23 cellular contexts compared by ENCODE assay signal in genomic region chr4:22695011-22695410, GRCh38. TPM values are rescaled to one million over a fixed set of nuclear protein-coding genes. Genes with fewer than 3 reads are reported as not detected.
DNase-seq lines count a peak whose midpoint lies in the region; ATAC-seq and TF ChIP-seq lines count a peak whose summit lies in the region.
"Had no signal": no experiment of that assay in that cellular context is flagged by ENCODE, and none has a peak within 500 bp of the region (broad histone marks: within the 10 kb centered on the region; RNA-seq: fewer than 3 reads in every experiment).

No MANE protein-coding gene starts in this region.

- 79% methylated on average over 1 of the region's 1 CpG for WGBS in suprapubic skin

- peaks cover 15% of the 10 kb centered on the region for H3K27me3 Mint-ChIP-seq in nephron (ENCODE audit: low read depth)
- H3K27me3 Mint-ChIP-seq: CD4-positive, alpha-beta memory T cell had no signal

- peak overlapping the region; percentile 76 to 80 for H3K4me3 ChIP-seq in duodenal mucosa (ENCODE audit: low read depth in 1 of 2, low read length in 2 of 2)
- no peak overlapping the region for H3K4me3 ChIP-seq in suprapubic skin
- H3K4me3 ChIP-seq: HAP-1 had no signal

- ATAC-seq in foreskin keratinocyte (peak; percentile 79), HG02678 (IDR thresholded peaks at IDR 0.05; ENCODE audit: unreplicated experiment) (no peak)

- H3K27ac ChIP-seq in duodenal mucosa (ENCODE audit: low read depth, low read length) (no peak overlapping the region), foreskin keratinocyte (no peak overlapping the region), suprapubic skin (no peak overlapping the region)

- peak overlapping the region in 1 of 2 donors; percentile 20 for H3K9ac ChIP-seq in duodenal mucosa (ENCODE audit: low read depth in 1 of 2, low read length in 2 of 2)

- H3K4me3 Mint-ChIP-seq in nephron: no peak overlapping the region
- H3K4me3 Mint-ChIP-seq: CD4-positive, alpha-beta memory T cell; HFFc6 had no signal

- H3K4me1 Mint-ChIP-seq in nephron: peaks cover 7% of the 10 kb centered on the region
- H3K4me1 Mint-ChIP-seq: CD4-positive, alpha-beta memory T cell had no signal

- no peak for TF ChIP-seq EP300 in suprapubic skin (IDR thresholded peaks at IDR 0.05)

- no peaks in the 10 kb centered on the region for H3K36me3 Mint-ChIP-seq in nephron (ENCODE audit: low read depth)
- H3K36me3 Mint-ChIP-seq: CD4-positive, alpha-beta memory T cell had no signal

- TF ChIP-seq CTCF in foreskin keratinocyte (conservative IDR thresholded peaks at IDR 0.05) (no peak), nephron (IDR thresholded peaks at IDR 0.05; ENCODE audit: unreplicated experiment in 3 of 3) (no peak), suprapubic skin (IDR thresholded peaks at IDR 0.05) (no peak)

- DNase-seq in RKO (ENCODE audit: low spot score) (peak; percentile 5), foreskin keratinocyte (peak in 1 of 2 donors; percentile 56), NCI-H526 treated with DMSO at 0.1 percent for 48 hours (lab: John Stamatoyannopoulos, UW) (no peak), suprapubic skin (ENCODE audit: low spot score in 2 of 2) (no peak), NCI-H82 (lab: John Stamatoyannopoulos, UW) (no peak)
- DNase-seq: C1 segment of cervical spinal cord; Calu3; CD4-positive, alpha-beta memory T cell; COR-L47; DMS53; DMS79 treated with DMSO at 0.1 percent for 48 hours; GF-D8; GOT3; HFFc6 had no signal

- no peaks in the 10 kb centered on the region for H3K27me3 ChIP-seq in duodenal mucosa (ENCODE audit: control insufficient read depth in 1 of 2, insufficient read depth in 2 of 2, low read length in 2 of 2)
- peaks cover 7% of the 10 kb centered on the region for H3K27me3 ChIP-seq in foreskin keratinocyte
- no peaks in the 10 kb centered on the region for H3K27me3 ChIP-seq in suprapubic skin

- H3K9me3 Mint-ChIP-seq in nephron: no peaks in the 10 kb centered on the region
- H3K9me3 Mint-ChIP-seq: HFFc6 had no signal

- no peak for TF ChIP-seq POLR2A in suprapubic skin (IDR thresholded peaks at IDR 0.05)

- H3K9me3 ChIP-seq in duodenal mucosa (ENCODE audit: control insufficient read depth in 1 of 2, low read length in 2 of 2) (no peaks in the 10 kb centered on the region), suprapubic skin (no peaks in the 10 kb centered on the region)
- H3K9me3 ChIP-seq: HAP-1 had no signal

- H3K36me3 ChIP-seq in duodenal mucosa (ENCODE audit: control insufficient read depth in 1 of 2, insufficient read depth in 2 of 2, low read length in 2 of 2): no peaks in the 10 kb centered on the region
- no peaks in the 10 kb centered on the region for H3K36me3 ChIP-seq in suprapubic skin
- H3K36me3 ChIP-seq: HAP-1 had no signal

- H3K27ac Mint-ChIP-seq in nephron: peak overlapping the region in 2 of 3 experiments; percentile 83 to 91
- H3K27ac Mint-ChIP-seq: CD4-positive, alpha-beta memory T cell; HFFc6 had no signal

- H3K4me1 ChIP-seq in duodenal mucosa (ENCODE audit: control insufficient read depth in 1 of 2, insufficient read depth in 2 of 2, low read length in 2 of 2): peaks cover 6 to 16% of the 10 kb centered on the region in 2 donors
- no peaks in the 10 kb centered on the region for H3K4me1 ChIP-seq in foreskin keratinocyte
- H3K4me1 ChIP-seq in suprapubic skin: no peaks in the 10 kb centered on the region

RNA-seq across cellular contexts. Expression of gene GBA3, which starts 2.3 kb away (rescaled TPM):
- 0.07 and 0.14 TPM in 2 replicates for total RNA-seq in foreskin keratinocyte
- polyA plus RNA-seq in foreskin keratinocyte: 0.02 and 0.10 TPM in 2 replicates
- total RNA-seq in suprapubic skin: under 1 TPM in 1 of 4 donors, not detected in 3; 0.47 TPM
- total RNA-seq: A172; A673; CD4-positive, alpha-beta memory T cell; Daoy; G401; HFFc6 had no signal
- polyA plus RNA-seq: BJ; CD4-positive, alpha-beta memory T cell had no signal
